15 cellular contexts compared by ENCODE assay signal in the genomic region with DNA sequence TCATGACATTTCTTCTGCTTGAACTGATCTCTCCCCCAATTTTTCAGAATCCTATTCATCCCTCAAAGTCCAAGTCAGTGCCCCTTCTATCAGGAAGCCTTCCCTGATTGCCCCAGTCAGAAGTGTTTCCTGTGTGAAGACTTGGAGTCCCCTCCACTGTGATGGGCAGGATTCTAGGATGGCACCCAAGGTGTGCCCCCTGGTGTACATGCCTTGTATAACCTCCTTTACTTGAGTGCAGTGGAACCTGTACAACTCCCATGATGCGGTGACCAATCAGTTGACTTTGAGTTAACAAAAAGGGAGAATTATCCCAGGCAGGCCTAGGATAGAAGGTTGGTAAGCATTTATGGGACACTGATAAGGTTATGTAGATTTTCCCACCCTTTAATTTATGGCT. TPM values are rescaled to one million over a fixed set of nuclear protein-coding genes. Genes with fewer than 3 reads are reported as not detected.
DNase-seq lines count a peak whose midpoint lies in the region; ATAC-seq and TF ChIP-seq lines count a peak whose summit lies in the region.
"Had no signal": no experiment of that assay in that cellular context is flagged by ENCODE, and none has a peak within 500 bp of the region (broad histone marks: within the 10 kb centered on the region; RNA-seq: fewer than 3 reads in every experiment).

No MANE protein-coding gene starts in this region.

- H3K9me3 ChIP-seq in smooth muscle cell (replicated peaks; ENCODE audit: low read depth): no peaks in the 10 kb centered on the region

- peak; percentile 31 for TF ChIP-seq CTCF in smooth muscle cell (IDR thresholded peaks at IDR 0.05; ENCODE audit: borderline replicate concordance, insufficient read depth, poor library complexity, severe bottlenecking)

- H3K79me2 ChIP-seq in smooth muscle cell (ENCODE audit: low read depth): no peaks in the 10 kb centered on the region

- no peak overlapping the region for H3K4me3 ChIP-seq in smooth muscle cell

- H2AFZ ChIP-seq in smooth muscle cell (ENCODE audit: low read depth): no peak overlapping the region

- 91% methylated on average over 1 of the region's 1 CpG for WGBS in smooth muscle cell (ENCODE audit: low lambda C conversion rate)

- no peak overlapping the region for H3K4me2 ChIP-seq in smooth muscle cell

- no peaks in the 10 kb centered on the region for H3F3A ChIP-seq in smooth muscle cell (ENCODE audit: low read depth)

- H3K36me3 ChIP-seq in smooth muscle cell (ENCODE audit: low read depth): no peaks in the 10 kb centered on the region

- H3K27me3 ChIP-seq in smooth muscle cell (ENCODE audit: low read depth): no peaks in the 10 kb centered on the region

- DNase-seq in NCI-H82 (lab: John Stamatoyannopoulos, UW) (peak; percentile 15), NCI-H82 treated with DMSO at 0.1 percent for 48 hours (lab: John Stamatoyannopoulos, UW; ENCODE audit: unreplicated experiment) (no peak), KBM-7 (peak; percentile 21), cerebellar cortex (ENCODE audit: low spot score) (peak; percentile 8), smooth muscle cell (lab: John Stamatoyannopoulos, UW; ENCODE audit: unreplicated experiment) (no peak), GDM1 (lab: John Stamatoyannopoulos, UW) (no peak)
- no peak for DNase-seq in NK-92 treated with Interleukin-12 subunit alpha and Interleukin-12 subunit beta, amount 100 ng/mL, for 24 hours (lab: John Stamatoyannopoulos, UW)
- DNase-seq: activated effector memory CD4-positive, alpha-beta T cell treated with Interleukin-2 at 50 U/mL for 16 hours; DMS79 treated with DMSO at 0.1 percent for 48 hours; NCI-H446 treated with DMSO at 0.1 percent for 48 hours; SIG-M5 had no signal

- no peak overlapping the region for H3K9ac ChIP-seq in smooth muscle cell (ENCODE audit: low read depth)

- no peak overlapping the region for H3K27ac ChIP-seq in smooth muscle cell (ENCODE audit: low read depth)

- in situ Hi-C loops in KBM-7 (cut with MboI; ENCODE audit: low pct_unique_long_range_greater_than_20kb, low sequenced_read_pairs): no loop called here

- no peak for ATAC-seq in HG02870 (IDR thresholded peaks at IDR 0.05; ENCODE audit: unreplicated experiment)
- ATAC-seq: activated CD4-positive, CD25-positive, alpha-beta regulatory T cell treated with anti-CD3 and anti-CD28 coated beads, Interleukin-2, amount 50 U/mL, for 24 hours had no signal

- H3K4me1 ChIP-seq in smooth muscle cell (ENCODE audit: low read depth): no peaks in the 10 kb centered on the region

- H4K20me1 ChIP-seq in smooth muscle cell (ENCODE audit: low read depth): no peaks in the 10 kb centered on the region

RNA-seq across cellular contexts. Expression of gene MYH13, which starts 23.4 kb away (rescaled TPM):
- not detected in 2 replicates for total RNA-seq in smooth muscle cell
- 0.02 and 0.09 TPM in 2 replicates for polyA plus RNA-seq in smooth muscle cell
- total RNA-seq: A172, bronchial epithelial cell had no signal

Comparison
In these comparisons a context has a peak if more than half of its experiments do, and no peak if none do; other contexts are left out.
1. DNase-seq: peak in NCI-H82 (single experiment), KBM-7 (single experiment) and cerebellar cortex (single experiment); none in NCI-H82 treated with DMSO at 0.1 percent for 48 hours (single experiment), smooth muscle cell (single experiment), NK-92 treated with Interleukin-12 subunit alpha and Interleukin-12 subunit beta, amount 100 ng/mL, for 24 hours (single experiment) and GDM1 (single experiment).